Comparison of ENCODE assay signal across 15 cellular contexts in genomic region chr6:170174771-170175643, GRCh38.
A peak's percentile ranks its signal among the peaks of the same experiment; 100 is the strongest.
DNase-seq lines count a peak whose midpoint lies in the region; ATAC-seq and TF ChIP-seq lines count a peak whose summit lies in the region.
"Had no signal": no experiment of that assay in that cellular context is flagged by ENCODE, and none has a peak within 500 bp of the region (broad histone marks: within the 10 kb centered on the region; RNA-seq: fewer than 3 reads in every experiment).

No MANE protein-coding gene starts in this region.

- no peaks in the 10 kb centered on the region for H3K36me3 Mint-ChIP-seq in activated naive CD4-positive, alpha-beta T cell treated with anti-CD3 and anti-CD28 coated beads, Interleukin-2, amount 50 U/mL, for 24 hours
- no peaks in the 10 kb centered on the region for H3K36me3 Mint-ChIP-seq in dendritic cell treated with granulocyte-macrophage colony-stimulating factor and Interleukin-4, amounts not matched to agents 40 ng/mL and 50 ng/mL, for 4 days (ENCODE audit: low read depth)
- H3K36me3 Mint-ChIP-seq in neural crest cell (ENCODE audit: low read depth), result no peaks in the 10 kb centered on the region
- no peaks in the 10 kb centered on the region for H3K36me3 Mint-ChIP-seq in type B pancreatic cell
- H3K36me3 Mint-ChIP-seq: IgD-negative memory B cell had no signal

- intact Hi-C loops in dendritic cell treated with granulocyte-macrophage colony-stimulating factor and Interleukin-4, amounts not matched to agents 40 ng/mL and 50 ng/mL, for 4 days (cut with micrococcal nuclease), result no loop called here

- no peak for DNase-seq in activated naive CD4-positive, alpha-beta T cell treated with anti-CD3 and anti-CD28 coated beads, Interleukin-2, amount 50 U/mL, for 16 hours
- DNase-seq in neural crest cell (ENCODE audit: low read depth, low spot score) (no peak), type B pancreatic cell (ENCODE audit: extremely low spot score, unreplicated experiment) (peak; percentile 66), hepatic stellate cell (ENCODE audit: low spot score) (no peak)
- DNase-seq: activated effector memory CD4-positive, alpha-beta T cell treated with anti-CD3 and anti-CD28 coated beads, Interleukin-2, amount 50 U/mL, for 16 hours; EL; glutamatergic neuron; NCI-H2107; stimulated activated naive CD8-positive, alpha-beta T cell treated with anti-CD3 and anti-CD28 coated beads, Interleukin-15, Interleukin-2, amounts not matched to agents 100 U/mL and 50 U/mL, for 24 hours had no signal

- H3K4me3 Mint-ChIP-seq in activated naive CD4-positive, alpha-beta T cell treated with anti-CD3 and anti-CD28 coated beads, Interleukin-2, amount 50 U/mL, for 24 hours, result no peak overlapping the region
- H3K4me3 Mint-ChIP-seq in dendritic cell treated with granulocyte-macrophage colony-stimulating factor and Interleukin-4, amounts not matched to agents 40 ng/mL and 50 ng/mL, for 4 days, result no peak overlapping the region
- peak overlapping the region; percentile 31 for H3K4me3 Mint-ChIP-seq in neural crest cell
- no peak overlapping the region for H3K4me3 Mint-ChIP-seq in type B pancreatic cell

- H3K27me3 Mint-ChIP-seq in activated naive CD4-positive, alpha-beta T cell treated with anti-CD3 and anti-CD28 coated beads, Interleukin-2, amount 50 U/mL, for 24 hours, result peaks cover 2% of the 10 kb centered on the region
- H3K27me3 Mint-ChIP-seq in dendritic cell treated with granulocyte-macrophage colony-stimulating factor and Interleukin-4, amounts not matched to agents 40 ng/mL and 50 ng/mL, for 4 days, result no peaks in the 10 kb centered on the region
- H3K27me3 Mint-ChIP-seq in neural crest cell (ENCODE audit: low read depth) (peaks cover 12% of the 10 kb centered on the region), type B pancreatic cell (peaks cover 10% of the 10 kb centered on the region)
- H3K27me3 Mint-ChIP-seq: IgD-negative memory B cell had no signal

- ATAC-seq in GM18868 (IDR thresholded peaks at IDR 0.05; ENCODE audit: unreplicated experiment) (no peak), GM21737 (IDR thresholded peaks at IDR 0.05; ENCODE audit: unreplicated experiment) (no peak)
- ATAC-seq: body of pancreas; stimulated activated naive CD8-positive, alpha-beta T cell treated with anti-CD3 and anti-CD28 coated beads, Interleukin-15, Interleukin-2, amounts not matched to agents 100 U/mL and 50 U/mL, for 24 hours had no signal

- H3K4me1 Mint-ChIP-seq in activated naive CD4-positive, alpha-beta T cell treated with anti-CD3 and anti-CD28 coated beads, Interleukin-2, amount 50 U/mL, for 24 hours, result no peaks in the 10 kb centered on the region
- H3K4me1 Mint-ChIP-seq in dendritic cell treated with granulocyte-macrophage colony-stimulating factor and Interleukin-4, amounts not matched to agents 40 ng/mL and 50 ng/mL, for 4 days (ENCODE audit: low read depth), result peaks cover 21% of the 10 kb centered on the region
- H3K4me1 Mint-ChIP-seq in neural crest cell (peaks cover 15% of the 10 kb centered on the region), type B pancreatic cell (ENCODE audit: unreplicated experiment) (peaks cover 11% of the 10 kb centered on the region)
- H3K4me1 Mint-ChIP-seq: IgD-negative memory B cell had no signal

- TF ChIP-seq CTCF in neural crest cell (conservative IDR thresholded peaks at IDR 0.05) (no peak), type B pancreatic cell (conservative IDR thresholded peaks at IDR 0.05) (no peak)

- peak overlapping the region; percentile 51 for H3K27ac Mint-ChIP-seq in activated naive CD4-positive, alpha-beta T cell treated with anti-CD3 and anti-CD28 coated beads, Interleukin-2, amount 50 U/mL, for 24 hours
- H3K27ac Mint-ChIP-seq in dendritic cell treated with granulocyte-macrophage colony-stimulating factor and Interleukin-4, amounts not matched to agents 40 ng/mL and 50 ng/mL, for 4 days, result peak overlapping the region; percentile 61
- H3K27ac Mint-ChIP-seq in neural crest cell (ENCODE audit: unreplicated experiment) (no peak overlapping the region), type B pancreatic cell (no peak overlapping the region)
- H3K27ac Mint-ChIP-seq: IgD-negative memory B cell had no signal

- no peaks in the 10 kb centered on the region for H3K9me3 Mint-ChIP-seq in activated naive CD4-positive, alpha-beta T cell treated with anti-CD3 and anti-CD28 coated beads, Interleukin-2, amount 50 U/mL, for 24 hours
- H3K9me3 Mint-ChIP-seq in dendritic cell treated with granulocyte-macrophage colony-stimulating factor and Interleukin-4, amounts not matched to agents 40 ng/mL and 50 ng/mL, for 4 days, result peaks cover 34% of the 10 kb centered on the region
- H3K9me3 Mint-ChIP-seq in neural crest cell, result no peaks in the 10 kb centered on the region
- H3K9me3 Mint-ChIP-seq in type B pancreatic cell, result no peaks in the 10 kb centered on the region

Comparison
In these comparisons a context has a peak if more than half of its experiments do, and no peak if none do; other contexts are left out.
1. H3K27ac Mint-ChIP-seq: peak in activated naive CD4-positive, alpha-beta T cell treated with anti-CD3 and anti-CD28 coated beads, Interleukin-2, amount 50 U/mL, for 24 hours (single experiment) and dendritic cell treated with granulocyte-macrophage colony-stimulating factor and Interleukin-4, amounts not matched to agents 40 ng/mL and 50 ng/mL, for 4 days (single experiment); none in neural crest cell (single experiment) and type B pancreatic cell (single experiment).